ENCODE assay signal across 1 cellular context in the genomic region with DNA sequence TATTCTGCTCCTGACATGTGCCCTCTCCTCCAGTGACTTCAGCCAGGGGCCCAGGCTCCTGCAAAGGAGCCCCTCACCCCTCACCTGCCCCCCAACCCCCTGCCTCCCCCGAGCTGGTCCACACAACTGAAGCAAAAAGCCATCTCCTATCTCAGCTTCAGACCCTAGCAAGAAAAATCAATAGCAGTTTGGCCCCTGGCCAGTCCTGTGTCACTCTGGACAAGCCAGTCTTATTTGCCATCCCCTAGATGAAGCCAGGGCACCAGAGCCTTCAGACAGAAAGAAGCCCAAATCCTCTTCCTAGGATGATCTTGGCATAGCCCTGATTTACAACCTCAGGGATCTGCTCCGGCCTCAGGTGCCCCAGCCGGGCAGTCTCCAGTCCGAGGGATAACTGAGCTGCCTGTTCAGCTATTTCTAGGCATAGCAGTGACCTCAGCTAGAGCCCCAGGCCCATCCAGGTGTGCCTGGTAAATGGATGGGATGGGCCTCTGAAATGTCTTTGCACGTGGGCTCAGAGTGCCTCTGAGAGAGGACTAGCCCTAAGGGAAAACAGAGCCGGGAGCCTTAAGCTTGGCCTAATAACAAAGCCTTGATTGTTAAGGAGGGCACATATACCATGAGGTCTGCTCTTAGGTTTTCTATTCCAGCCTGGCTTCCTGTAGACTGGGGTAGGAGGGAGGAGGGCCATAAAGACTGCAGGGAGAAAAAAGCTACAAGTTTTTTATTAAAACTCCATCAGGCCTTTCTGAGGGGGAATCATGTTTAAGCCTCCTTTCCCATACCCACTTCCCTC.
A peak's percentile ranks its signal among the peaks of the same experiment; 100 is the strongest.
TF ChIP-seq lines count a peak whose summit lies in the region.

No MANE protein-coding gene starts in this region.

TF ChIP-seq in HepG2, 621 proteins besides CTCF, POLR2A, EP300 and RAD21 (continued from another document and continues in another):
- no peak for TF ChIP-seq RFX3 (CRISPR knock-in tag; IDR thresholded peaks at IDR 0.05)
- TF ChIP-seq HES4 (CRISPR knock-in tag; IDR thresholded peaks at IDR 0.05; ENCODE audit: borderline replicate concordance): no peak
- TF ChIP-seq MATR3 (CRISPR knock-in tag; IDR thresholded peaks at IDR 0.05): no peak
- TF ChIP-seq ZSCAN25 (CRISPR knock-in tag; IDR thresholded peaks at IDR 0.05): no peak
- TF ChIP-seq ZNF569 (CRISPR knock-in tag; IDR thresholded peaks at IDR 0.05; ENCODE audit: borderline replicate concordance): no peak
- peak; percentile 66; the same call in 1 of the 2 replicates for TF ChIP-seq NFIC (IDR thresholded peaks at IDR 0.05; ENCODE audit: low read length)
- TF ChIP-seq ZNF564 (CRISPR knock-in tag; IDR thresholded peaks at IDR 0.05): no peak
- TF ChIP-seq GATAD2A (CRISPR knock-in tag; IDR thresholded peaks at IDR 0.05): 0 out of 2 replicates have a peak, but pooled peaks have one; percentile 31
- TF ChIP-seq, protein P1, sequence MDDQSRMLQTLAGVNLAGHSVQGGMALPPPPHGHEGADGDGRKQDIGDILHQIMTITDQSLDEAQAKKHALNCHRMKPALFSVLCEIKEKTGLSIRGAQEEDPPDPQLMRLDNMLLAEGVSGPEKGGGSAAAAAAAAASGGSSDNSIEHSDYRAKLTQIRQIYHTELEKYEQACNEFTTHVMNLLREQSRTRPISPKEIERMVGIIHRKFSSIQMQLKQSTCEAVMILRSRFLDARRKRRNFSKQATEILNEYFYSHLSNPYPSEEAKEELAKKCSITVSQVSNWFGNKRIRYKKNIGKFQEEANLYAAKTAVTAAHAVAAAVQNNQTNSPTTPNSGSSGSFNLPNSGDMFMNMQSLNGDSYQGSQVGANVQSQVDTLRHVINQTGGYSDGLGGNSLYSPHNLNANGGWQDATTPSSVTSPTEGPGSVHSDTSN (CRISPR knock-in tag; IDR thresholded peaks at IDR 0.05; ENCODE audit: borderline replicate concordance): no peak
- no peak for TF ChIP-seq ZKSCAN8 (CRISPR knock-in tag; IDR thresholded peaks at IDR 0.05; ENCODE audit: borderline replicate concordance)
- peak; percentile 25; the same call in 1 of the 2 replicates for TF ChIP-seq KAT2B (IDR thresholded peaks at IDR 0.05; ENCODE audit: borderline replicate concordance, low read depth, low read length)
- no peak for TF ChIP-seq ETV6 (CRISPR knock-in tag; conservative IDR thresholded peaks at IDR 0.05)
- TF ChIP-seq TRIM24 (CRISPR knock-in tag; IDR thresholded peaks at IDR 0.05): no peak
- no peak for TF ChIP-seq CBX2 (IDR thresholded peaks at IDR 0.05; ENCODE audit: low read depth, low read length)
- no peak for TF ChIP-seq CBX2 (CRISPR knock-in tag; IDR thresholded peaks at IDR 0.05; ENCODE audit: low read depth)
- no peak for TF ChIP-seq ZNF746 (CRISPR knock-in tag; IDR thresholded peaks at IDR 0.05)
- TF ChIP-seq, protein P2, sequence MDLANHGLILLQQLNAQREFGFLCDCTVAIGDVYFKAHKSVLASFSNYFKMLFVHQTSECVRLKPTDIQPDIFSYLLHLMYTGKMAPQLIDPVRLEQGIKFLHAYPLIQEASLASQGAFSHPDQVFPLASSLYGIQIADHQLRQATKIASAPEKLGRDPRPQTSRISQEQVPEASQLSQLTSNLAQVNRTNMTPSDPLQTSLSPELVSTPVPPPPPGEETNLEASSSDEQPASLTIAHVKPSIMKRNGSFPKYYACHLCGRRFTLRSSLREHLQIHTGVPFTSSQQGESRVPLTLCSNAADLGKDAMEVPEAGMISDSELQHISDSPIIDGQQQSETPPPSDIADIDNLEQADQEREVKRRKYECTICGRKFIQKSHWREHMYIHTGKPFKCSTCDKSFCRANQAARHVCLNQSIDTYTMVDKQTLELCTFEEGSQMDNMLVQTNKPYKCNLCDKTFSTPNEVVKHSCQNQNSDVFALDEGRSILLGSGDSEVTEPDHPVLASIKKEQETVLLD (CRISPR knock-in tag; IDR thresholded peaks at IDR 0.05; ENCODE audit: low read depth): no peak
- TF ChIP-seq FIP1L1 (IDR thresholded peaks at IDR 0.05; ENCODE audit: borderline replicate concordance, insufficient read depth, low read depth, low read length): no peak
- TF ChIP-seq ZSCAN31 (CRISPR knock-in tag; IDR thresholded peaks at IDR 0.05; ENCODE audit: low read depth): 0 out of 2 replicates have a peak, but pooled peaks have one; percentile 37
- no peak for TF ChIP-seq FOXC1 (CRISPR knock-in tag; IDR thresholded peaks at IDR 0.05; ENCODE audit: borderline replicate concordance)
- TF ChIP-seq, protein P3, sequence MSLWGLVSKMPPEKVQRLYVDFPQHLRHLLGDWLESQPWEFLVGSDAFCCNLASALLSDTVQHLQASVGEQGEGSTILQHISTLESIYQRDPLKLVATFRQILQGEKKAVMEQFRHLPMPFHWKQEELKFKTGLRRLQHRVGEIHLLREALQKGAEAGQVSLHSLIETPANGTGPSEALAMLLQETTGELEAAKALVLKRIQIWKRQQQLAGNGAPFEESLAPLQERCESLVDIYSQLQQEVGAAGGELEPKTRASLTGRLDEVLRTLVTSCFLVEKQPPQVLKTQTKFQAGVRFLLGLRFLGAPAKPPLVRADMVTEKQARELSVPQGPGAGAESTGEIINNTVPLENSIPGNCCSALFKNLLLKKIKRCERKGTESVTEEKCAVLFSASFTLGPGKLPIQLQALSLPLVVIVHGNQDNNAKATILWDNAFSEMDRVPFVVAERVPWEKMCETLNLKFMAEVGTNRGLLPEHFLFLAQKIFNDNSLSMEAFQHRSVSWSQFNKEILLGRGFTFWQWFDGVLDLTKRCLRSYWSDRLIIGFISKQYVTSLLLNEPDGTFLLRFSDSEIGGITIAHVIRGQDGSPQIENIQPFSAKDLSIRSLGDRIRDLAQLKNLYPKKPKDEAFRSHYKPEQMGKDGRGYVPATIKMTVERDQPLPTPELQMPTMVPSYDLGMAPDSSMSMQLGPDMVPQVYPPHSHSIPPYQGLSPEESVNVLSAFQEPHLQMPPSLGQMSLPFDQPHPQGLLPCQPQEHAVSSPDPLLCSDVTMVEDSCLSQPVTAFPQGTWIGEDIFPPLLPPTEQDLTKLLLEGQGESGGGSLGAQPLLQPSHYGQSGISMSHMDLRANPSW (CRISPR knock-in tag; IDR thresholded peaks at IDR 0.05; ENCODE audit: borderline replicate concordance): no peak
- no peak for TF ChIP-seq ZBTB7B (CRISPR knock-in tag; IDR thresholded peaks at IDR 0.05)
- TF ChIP-seq, protein P4, sequence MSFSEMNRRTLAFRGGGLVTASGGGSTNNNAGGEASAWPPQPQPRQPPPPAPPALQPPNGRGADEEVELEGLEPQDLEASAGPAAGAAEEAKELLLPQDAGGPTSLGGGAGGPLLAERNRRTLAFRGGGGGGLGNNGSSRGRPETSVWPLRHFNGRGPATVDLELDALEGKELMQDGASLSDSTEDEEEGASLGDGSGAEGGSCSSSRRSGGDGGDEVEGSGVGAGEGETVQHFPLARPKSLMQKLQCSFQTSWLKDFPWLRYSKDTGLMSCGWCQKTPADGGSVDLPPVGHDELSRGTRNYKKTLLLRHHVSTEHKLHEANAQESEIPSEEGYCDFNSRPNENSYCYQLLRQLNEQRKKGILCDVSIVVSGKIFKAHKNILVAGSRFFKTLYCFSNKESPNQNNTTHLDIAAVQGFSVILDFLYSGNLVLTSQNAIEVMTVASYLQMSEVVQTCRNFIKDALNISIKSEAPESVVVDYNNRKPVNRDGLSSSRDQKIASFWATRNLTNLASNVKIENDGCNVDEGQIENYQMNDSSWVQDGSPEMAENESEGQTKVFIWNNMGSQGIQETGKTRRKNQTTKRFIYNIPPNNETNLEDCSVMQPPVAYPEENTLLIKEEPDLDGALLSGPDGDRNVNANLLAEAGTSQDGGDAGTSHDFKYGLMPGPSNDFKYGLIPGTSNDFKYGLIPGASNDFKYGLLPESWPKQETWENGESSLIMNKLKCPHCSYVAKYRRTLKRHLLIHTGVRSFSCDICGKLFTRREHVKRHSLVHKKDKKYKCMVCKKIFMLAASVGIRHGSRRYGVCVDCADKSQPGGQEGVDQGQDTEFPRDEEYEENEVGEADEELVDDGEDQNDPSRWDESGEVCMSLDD (CRISPR knock-in tag; IDR thresholded peaks at IDR 0.05; ENCODE audit: borderline replicate concordance): no peak
- TF ChIP-seq FOXA3 (CRISPR knock-in tag; IDR thresholded peaks at IDR 0.05): 0 out of 2 replicates have a peak, but pooled peaks have one; percentile 10
- TF ChIP-seq ZNF230 (CRISPR knock-in tag; IDR thresholded peaks at IDR 0.05): no peak
- TF ChIP-seq BCL6 (CRISPR knock-in tag; IDR thresholded peaks at IDR 0.05): 0 out of 2 replicates have a peak, but pooled peaks have one; percentile 37
- TF ChIP-seq, protein P5, sequence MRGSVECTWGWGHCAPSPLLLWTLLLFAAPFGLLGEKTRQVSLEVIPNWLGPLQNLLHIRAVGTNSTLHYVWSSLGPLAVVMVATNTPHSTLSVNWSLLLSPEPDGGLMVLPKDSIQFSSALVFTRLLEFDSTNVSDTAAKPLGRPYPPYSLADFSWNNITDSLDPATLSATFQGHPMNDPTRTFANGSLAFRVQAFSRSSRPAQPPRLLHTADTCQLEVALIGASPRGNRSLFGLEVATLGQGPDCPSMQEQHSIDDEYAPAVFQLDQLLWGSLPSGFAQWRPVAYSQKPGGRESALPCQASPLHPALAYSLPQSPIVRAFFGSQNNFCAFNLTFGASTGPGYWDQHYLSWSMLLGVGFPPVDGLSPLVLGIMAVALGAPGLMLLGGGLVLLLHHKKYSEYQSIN (CRISPR knock-in tag; IDR thresholded peaks at IDR 0.05; ENCODE audit: borderline replicate concordance): no peak
- TF ChIP-seq ZNF430 (CRISPR knock-in tag; IDR thresholded peaks at IDR 0.05): no peak
- TF ChIP-seq ZNF264 (CRISPR knock-in tag; IDR thresholded peaks at IDR 0.05): no peak
- TF ChIP-seq, protein P6, sequence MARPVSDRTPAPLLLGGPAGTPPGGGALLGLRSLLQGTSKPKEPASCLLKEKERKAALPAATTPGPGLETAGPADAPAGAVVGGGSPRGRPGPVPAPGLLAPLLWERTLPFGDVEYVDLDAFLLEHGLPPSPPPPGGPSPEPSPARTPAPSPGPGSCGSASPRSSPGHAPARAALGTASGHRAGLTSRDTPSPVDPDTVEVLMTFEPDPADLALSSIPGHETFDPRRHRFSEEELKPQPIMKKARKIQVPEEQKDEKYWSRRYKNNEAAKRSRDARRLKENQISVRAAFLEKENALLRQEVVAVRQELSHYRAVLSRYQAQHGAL (CRISPR knock-in tag; IDR thresholded peaks at IDR 0.05; ENCODE audit: not compliant biosample characterization): no peak
- TF ChIP-seq, protein P7, sequence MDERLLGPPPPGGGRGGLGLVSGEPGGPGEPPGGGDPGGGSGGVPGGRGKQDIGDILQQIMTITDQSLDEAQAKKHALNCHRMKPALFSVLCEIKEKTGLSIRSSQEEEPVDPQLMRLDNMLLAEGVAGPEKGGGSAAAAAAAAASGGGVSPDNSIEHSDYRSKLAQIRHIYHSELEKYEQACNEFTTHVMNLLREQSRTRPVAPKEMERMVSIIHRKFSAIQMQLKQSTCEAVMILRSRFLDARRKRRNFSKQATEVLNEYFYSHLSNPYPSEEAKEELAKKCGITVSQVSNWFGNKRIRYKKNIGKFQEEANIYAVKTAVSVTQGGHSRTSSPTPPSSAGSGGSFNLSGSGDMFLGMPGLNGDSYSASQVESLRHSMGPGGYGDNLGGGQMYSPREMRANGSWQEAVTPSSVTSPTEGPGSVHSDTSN (CRISPR knock-in tag; IDR thresholded peaks at IDR 0.05): peak; percentile 70; the same call in 1 of the 2 replicates
- TF ChIP-seq, protein P8, sequence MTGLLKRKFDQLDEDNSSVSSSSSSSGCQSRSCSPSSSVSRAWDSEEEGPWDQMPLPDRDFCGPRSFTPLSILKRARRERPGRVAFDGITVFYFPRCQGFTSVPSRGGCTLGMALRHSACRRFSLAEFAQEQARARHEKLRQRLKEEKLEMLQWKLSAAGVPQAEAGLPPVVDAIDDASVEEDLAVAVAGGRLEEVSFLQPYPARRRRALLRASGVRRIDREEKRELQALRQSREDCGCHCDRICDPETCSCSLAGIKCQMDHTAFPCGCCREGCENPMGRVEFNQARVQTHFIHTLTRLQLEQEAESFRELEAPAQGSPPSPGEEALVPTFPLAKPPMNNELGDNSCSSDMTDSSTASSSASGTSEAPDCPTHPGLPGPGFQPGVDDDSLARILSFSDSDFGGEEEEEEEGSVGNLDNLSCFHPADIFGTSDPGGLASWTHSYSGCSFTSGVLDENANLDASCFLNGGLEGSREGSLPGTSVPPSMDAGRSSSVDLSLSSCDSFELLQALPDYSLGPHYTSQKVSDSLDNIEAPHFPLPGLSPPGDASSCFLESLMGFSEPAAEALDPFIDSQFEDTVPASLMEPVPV (CRISPR knock-in tag; IDR thresholded peaks at IDR 0.05): no peak
- no peak for TF ChIP-seq ZNF550 (CRISPR knock-in tag; IDR thresholded peaks at IDR 0.05; ENCODE audit: borderline replicate concordance)
- TF ChIP-seq ZNF589 (CRISPR knock-in tag; conservative IDR thresholded peaks at IDR 0.05): no peak
- no peak for TF ChIP-seq MYC (CRISPR knock-in tag; IDR thresholded peaks at IDR 0.05; ENCODE audit: borderline replicate concordance)
- TF ChIP-seq, protein P9, sequence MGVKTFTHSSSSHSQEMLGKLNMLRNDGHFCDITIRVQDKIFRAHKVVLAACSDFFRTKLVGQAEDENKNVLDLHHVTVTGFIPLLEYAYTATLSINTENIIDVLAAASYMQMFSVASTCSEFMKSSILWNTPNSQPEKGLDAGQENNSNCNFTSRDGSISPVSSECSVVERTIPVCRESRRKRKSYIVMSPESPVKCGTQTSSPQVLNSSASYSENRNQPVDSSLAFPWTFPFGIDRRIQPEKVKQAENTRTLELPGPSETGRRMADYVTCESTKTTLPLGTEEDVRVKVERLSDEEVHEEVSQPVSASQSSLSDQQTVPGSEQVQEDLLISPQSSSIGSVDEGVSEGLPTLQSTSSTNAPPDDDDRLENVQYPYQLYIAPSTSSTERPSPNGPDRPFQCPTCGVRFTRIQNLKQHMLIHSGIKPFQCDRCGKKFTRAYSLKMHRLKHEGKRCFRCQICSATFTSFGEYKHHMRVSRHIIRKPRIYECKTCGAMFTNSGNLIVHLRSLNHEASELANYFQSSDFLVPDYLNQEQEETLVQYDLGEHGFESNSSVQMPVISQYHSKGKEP (CRISPR knock-in tag; IDR thresholded peaks at IDR 0.05): no peak
- TF ChIP-seq SALL1 (CRISPR knock-in tag; IDR thresholded peaks at IDR 0.05): no peak
- TF ChIP-seq, protein P10, sequence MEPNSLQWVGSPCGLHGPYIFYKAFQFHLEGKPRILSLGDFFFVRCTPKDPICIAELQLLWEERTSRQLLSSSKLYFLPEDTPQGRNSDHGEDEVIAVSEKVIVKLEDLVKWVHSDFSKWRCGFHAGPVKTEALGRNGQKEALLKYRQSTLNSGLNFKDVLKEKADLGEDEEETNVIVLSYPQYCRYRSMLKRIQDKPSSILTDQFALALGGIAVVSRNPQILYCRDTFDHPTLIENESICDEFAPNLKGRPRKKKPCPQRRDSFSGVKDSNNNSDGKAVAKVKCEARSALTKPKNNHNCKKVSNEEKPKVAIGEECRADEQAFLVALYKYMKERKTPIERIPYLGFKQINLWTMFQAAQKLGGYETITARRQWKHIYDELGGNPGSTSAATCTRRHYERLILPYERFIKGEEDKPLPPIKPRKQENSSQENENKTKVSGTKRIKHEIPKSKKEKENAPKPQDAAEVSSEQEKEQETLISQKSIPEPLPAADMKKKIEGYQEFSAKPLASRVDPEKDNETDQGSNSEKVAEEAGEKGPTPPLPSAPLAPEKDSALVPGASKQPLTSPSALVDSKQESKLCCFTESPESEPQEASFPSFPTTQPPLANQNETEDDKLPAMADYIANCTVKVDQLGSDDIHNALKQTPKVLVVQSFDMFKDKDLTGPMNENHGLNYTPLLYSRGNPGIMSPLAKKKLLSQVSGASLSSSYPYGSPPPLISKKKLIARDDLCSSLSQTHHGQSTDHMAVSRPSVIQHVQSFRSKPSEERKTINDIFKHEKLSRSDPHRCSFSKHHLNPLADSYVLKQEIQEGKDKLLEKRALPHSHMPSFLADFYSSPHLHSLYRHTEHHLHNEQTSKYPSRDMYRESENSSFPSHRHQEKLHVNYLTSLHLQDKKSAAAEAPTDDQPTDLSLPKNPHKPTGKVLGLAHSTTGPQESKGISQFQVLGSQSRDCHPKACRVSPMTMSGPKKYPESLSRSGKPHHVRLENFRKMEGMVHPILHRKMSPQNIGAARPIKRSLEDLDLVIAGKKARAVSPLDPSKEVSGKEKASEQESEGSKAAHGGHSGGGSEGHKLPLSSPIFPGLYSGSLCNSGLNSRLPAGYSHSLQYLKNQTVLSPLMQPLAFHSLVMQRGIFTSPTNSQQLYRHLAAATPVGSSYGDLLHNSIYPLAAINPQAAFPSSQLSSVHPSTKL (CRISPR knock-in tag; IDR thresholded peaks at IDR 0.05): peak; percentile 29; the same call in 1 of the 2 replicates
